In the genomic region with DNA sequence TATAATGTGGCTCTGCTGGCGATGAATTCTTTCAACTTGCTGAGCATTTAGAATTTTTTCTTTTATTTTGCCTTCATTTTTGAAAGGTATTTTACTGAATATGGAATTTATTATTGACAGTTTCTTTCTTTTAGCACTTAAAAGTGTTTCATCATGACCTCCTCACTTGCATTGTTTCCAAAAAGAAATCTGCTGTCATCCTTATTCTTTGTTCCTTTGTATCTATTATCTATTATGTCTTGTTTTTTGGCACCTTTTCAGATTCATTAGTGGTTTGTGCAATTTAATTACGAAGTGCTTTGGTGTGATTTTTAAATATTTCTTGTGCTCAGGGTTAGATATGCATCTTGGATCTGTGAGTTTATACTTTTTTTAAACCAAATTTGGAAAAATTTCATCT, we compare ENCODE assay signal across 8 cellular contexts. TPM values are rescaled to one million over a fixed set of nuclear protein-coding genes. Genes with fewer than 3 reads are reported as not detected.
"Had no signal": no experiment of that assay in that cellular context is flagged by ENCODE, and none has a peak within 500 bp of the region (broad histone marks: within the 10 kb centered on the region; RNA-seq: fewer than 3 reads in every experiment).

No MANE protein-coding gene starts in this region.

- H3K27ac Mint-ChIP-seq: GM23338, H9, IgD-negative memory B cell had no signal

- FAIRE-seq: H1, H54, HTR-8/SVneo had no signal

- ATAC-seq: GM23338 had no signal

- H3K4me2 ChIP-seq: GM23338 had no signal

- H3K4me1 Mint-ChIP-seq: IgD-negative memory B cell had no signal

- H3K4me3 Mint-ChIP-seq: GM23338, H9, IgD-negative memory B cell had no signal

- DNase-seq: H9, HCEC 1CT had no signal

- H3K4me3 ChIP-seq: GM23338 had no signal

RNA-seq across cellular contexts. Expression of gene SLC22A2, which starts 26.0 kb away (rescaled TPM):
- total RNA-seq: HT-29 had no signal
- polyA plus RNA-seq: IgD-negative memory B cell had no signal
